ENCODE assay signal across 9 cellular contexts in genomic region chr1:44406761-44407429, GRCh38. TPM values are rescaled to one million over a fixed set of nuclear protein-coding genes. Genes with fewer than 3 reads are reported as not detected.
A peak's percentile ranks its signal among the peaks of the same experiment; 100 is the strongest.
DNase-seq lines count a peak whose midpoint lies in the region; FAIRE-seq and TF ChIP-seq lines count a peak whose summit lies in the region.
"Had no signal": no experiment of that assay in that cellular context is flagged by ENCODE, and none has a peak within 500 bp of the region (broad histone marks: within the 10 kb centered on the region; RNA-seq: fewer than 3 reads in every experiment).

No MANE protein-coding gene starts in this region.

- H3K36me3 ChIP-seq in neuron (ENCODE audit: insufficient read depth, low read length) (peaks cover 5% of the 10 kb centered on the region), Karpas-422 (ENCODE audit: insufficient read depth, low read length) (no peaks in the 10 kb centered on the region)

- peaks cover 27% of the 10 kb centered on the region for H3K4me1 Mint-ChIP-seq in CD14-positive monocyte

- H3K4me2 ChIP-seq in Karpas-422 (ENCODE audit: low read depth, low read length, poor library complexity, severe bottlenecking) = no peak overlapping the region

- no peak overlapping the region for H3K27ac ChIP-seq in Karpas-422 (ENCODE audit: low read length)

- TF ChIP-seq POLR2A in H54 (IDR thresholded peaks at IDR 0.05; ENCODE audit: low read depth, low read length) = no peak

- no peak for FAIRE-seq in H54 (lab: Jason Lieb, UNC)
- FAIRE-seq: GM18507 had no signal

- peaks cover 35% of the 10 kb centered on the region for H3K4me1 ChIP-seq in neuron (ENCODE audit: insufficient read depth, low read length)
- no peaks in the 10 kb centered on the region; the same call in 1 of the 2 replicates for H3K4me1 ChIP-seq in Karpas-422 (ENCODE audit: low read length)

- no peak overlapping the region for H3K9ac ChIP-seq in Karpas-422 (ENCODE audit: low read length)

- no peak overlapping the region for H2AFZ ChIP-seq in neuron (ENCODE audit: low read depth, low read length)
- H2AFZ ChIP-seq in Karpas-422 (ENCODE audit: low read length) = no peak overlapping the region

- H4K20me1 ChIP-seq in Karpas-422 (ENCODE audit: insufficient read depth, low read depth, low read length) = no peaks in the 10 kb centered on the region

- peak; percentile 59 for DNase-seq in CD14-positive monocyte (ENCODE audit: low spot score)
- DNase-seq in NCI-H1105 treated with DMSO at 0.1 percent for 48 hours (lab: John Stamatoyannopoulos, UW) = peak; percentile 24
- DNase-seq in ecto neural progenitor cell (ENCODE audit: low spot score) = peak; percentile 68
- DNase-seq in Karpas-422 = no peak
- no peak for DNase-seq in H54 (ENCODE audit: insufficient read length, low spot score)
- DNase-seq in SKM-1 (lab: John Stamatoyannopoulos, UW; ENCODE audit: unreplicated experiment) = no peak
- DNase-seq in NAMALWA (ENCODE audit: low spot score) = no peak

- H3K27me3 ChIP-seq in neuron (ENCODE audit: insufficient read depth, low read length) (no peaks in the 10 kb centered on the region), Karpas-422 (ENCODE audit: low read length) (no peaks in the 10 kb centered on the region)

- intact Hi-C loops in CD14-positive monocyte (cut with micrococcal nuclease) = loop anchor here in 1 of 2 donors (5.0 kb wide), 1 partner anchor 80 kb away; no protein-coding TSS in a partner anchor

- no peak overlapping the region for H3K27ac Mint-ChIP-seq in CD14-positive monocyte

- peaks cover 5 to 31% (median 30%) of the 10 kb centered on the region in 3 donors for H3K27me3 Mint-ChIP-seq in CD14-positive monocyte (ENCODE audit: low read depth in 3 of 3)

- no peaks in the 10 kb centered on the region for H3K9me2 ChIP-seq in Karpas-422 (replicated peaks; ENCODE audit: insufficient read depth, low read length)

- peaks cover 8 to 14% of the 10 kb centered on the region in 2 donors for H3K36me3 Mint-ChIP-seq in CD14-positive monocyte

- H3K79me2 ChIP-seq in Karpas-422 (ENCODE audit: low read length) = no peaks in the 10 kb centered on the region

- H3K4me3 Mint-ChIP-seq in CD14-positive monocyte = peak overlapping the region; percentile 92 to 99

- peak overlapping the region; percentile 82 for H3K4me3 ChIP-seq in neuron (ENCODE audit: low read length)
- H3K4me3 ChIP-seq in Karpas-422 (ENCODE audit: low read length) = no peak overlapping the region

- peaks cover 0 to 18% (median 11%) of the 10 kb centered on the region in 7 donors for H3K9me3 Mint-ChIP-seq in CD14-positive monocyte

- TF ChIP-seq CTCF in CD14-positive monocyte (IDR thresholded peaks at IDR 0.05) = no peak

- H3K9me3 ChIP-seq in neuron (ENCODE audit: low read length) = no peaks in the 10 kb centered on the region
- no peaks in the 10 kb centered on the region for H3K9me3 ChIP-seq in Karpas-422 (ENCODE audit: low read length)

RNA-seq across cellular contexts. Expression of gene RNF220, which starts 1.8 kb away (rescaled TPM):
- polyA plus RNA-seq in CD14-positive monocyte = 10 to 100 TPM; 39.4 to 49.4 TPM
- total RNA-seq in Karpas-422 (2014; rRNA removed; shearing (Covaris generic); ENCODE audit: low replicate concordance) = 73.6 and 147 TPM in 2 replicates

RNA-seq across cellular contexts. Expression of gene ERI3, which starts 51.8 kb away (rescaled TPM):
- 10 to 100 TPM; 26.4 to 26.6 TPM for polyA plus RNA-seq in CD14-positive monocyte
- total RNA-seq in Karpas-422 (2014; rRNA removed; shearing (Covaris generic); ENCODE audit: low replicate concordance) = 50.3 and 67.2 TPM in 2 replicates

Comparison
In these comparisons a context has a peak if more than half of its experiments do, and no peak if none do; other contexts are left out.
1. DNase-seq: peak in CD14-positive monocyte (single experiment), NCI-H1105 treated with DMSO at 0.1 percent for 48 hours (single experiment) and ecto neural progenitor cell (single experiment); none in Karpas-422 (single experiment), H54 (single experiment), SKM-1 (single experiment) and NAMALWA (single experiment).